ENCODE assay signal across 25 cellular contexts in genomic region chr4:105661028-105661427, GRCh38. TPM values are rescaled to one million over a fixed set of nuclear protein-coding genes. Genes with fewer than 3 reads are reported as not detected.
A peak's percentile ranks its signal among the peaks of the same experiment; 100 is the strongest.
DNase-seq lines count a peak whose midpoint lies in the region; ATAC-seq, FAIRE-seq and TF ChIP-seq lines count a peak whose summit lies in the region.
"Had no signal": no experiment of that assay in that cellular context is flagged by ENCODE, and none has a peak within 500 bp of the region (broad histone marks: within the 10 kb centered on the region; RNA-seq: fewer than 3 reads in every experiment).

No MANE protein-coding gene starts in this region.

- H3F3A ChIP-seq in PC-3 (ENCODE audit: low read length, unreplicated experiment): no peaks in the 10 kb centered on the region

- peak overlapping the region; percentile 41 for H3K4me2 ChIP-seq in PC-3 (ENCODE audit: low read length)
- H3K4me2 ChIP-seq: BLaER1 had no signal

- H3K36me3 ChIP-seq in PC-3 (ENCODE audit: low read depth, low read length): no peaks in the 10 kb centered on the region
- H3K36me3 ChIP-seq in bronchial epithelial cell (ENCODE audit: control insufficient read depth, insufficient read depth, low read length): no peaks in the 10 kb centered on the region
- H3K36me3 ChIP-seq: BE2C, BLaER1 had no signal

- no peaks in the 10 kb centered on the region for H4K20me1 ChIP-seq in PC-3 (ENCODE audit: low read length)
- H4K20me1 ChIP-seq: BLaER1 had no signal

- POLR2A ChIA-PET in PC-3 (lab: Charles Lee; ENCODE audit: unreplicated experiment): no interaction called here
- POLR2A ChIA-PET in RWPE1 (lab: Yijun Ruan, JAX; ENCODE audit: low non-redundant PET): no interaction called here

- H3K9ac ChIP-seq in PC-3 (ENCODE audit: low read length): no peak overlapping the region
- H3K9ac ChIP-seq: BLaER1 had no signal

- no peaks in the 10 kb centered on the region for H3K9me3 ChIP-seq in PC-3 (ENCODE audit: low read length)
- H3K9me3 ChIP-seq: BE2C, BLaER1 had no signal

- no peaks in the 10 kb centered on the region for H3K79me2 ChIP-seq in PC-3 (ENCODE audit: low read length)

- no TSS peak for BruUV-seq in PC-3 (replicated peaks; lab: Mats Ljungman, UMichigan)

- no peaks in the 10 kb centered on the region for H3K9me2 ChIP-seq in PC-3 (replicated peaks; ENCODE audit: low read length)

- CTCF ChIA-PET in PC-3 (lab: Charles Lee): no interaction called here
- CTCF ChIA-PET in RWPE1 (lab: Yijun Ruan, JAX): no interaction called here

- peaks cover 35% of the 10 kb centered on the region for H3K4me1 ChIP-seq in PC-3 (ENCODE audit: insufficient read depth, low read length)
- H3K4me1 ChIP-seq: BE2C, BLaER1 had no signal

- intact Hi-C loops in PC-3 (cut with micrococcal nuclease): loop anchor here (2.0 kb wide), 1 partner anchor 28 kb away; no protein-coding TSS in a partner anchor

- no peak for TF ChIP-seq CTCF in PC-3 (conservative IDR thresholded peaks at IDR 0.05; ENCODE audit: low read depth, low read length)
- no peak for TF ChIP-seq CTCF in bronchial epithelial cell (IDR thresholded peaks at IDR 0.05; ENCODE audit: insufficient read depth, low read length, severe bottlenecking)
- TF ChIP-seq CTCF in RWPE1 (conservative IDR thresholded peaks at IDR 0.05; ENCODE audit: low read depth): no peak

- H3K27ac ChIP-seq in PC-3 (ENCODE audit: low read length) (peak overlapping the region; percentile 42), RWPE1 (no peak overlapping the region)
- H3K27ac ChIP-seq: BLaER1 had no signal

- FAIRE-seq in bronchial epithelial cell (lab: Jason Lieb, UNC): no peak
- FAIRE-seq: A204.1, GM12878, GM12892, GM18507 had no signal

- ATAC-seq in PC-3: peak; percentile 66
- ATAC-seq in HG02642 (IDR thresholded peaks at IDR 0.05; ENCODE audit: poor library complexity, unreplicated experiment): no peak
- ATAC-seq: GM12878 had no signal

- no peaks in the 10 kb centered on the region for H3K27me3 ChIP-seq in PC-3 (ENCODE audit: low read length)
- H3K27me3 ChIP-seq in bronchial epithelial cell (ENCODE audit: control insufficient read depth, insufficient read depth, low read length): no peaks in the 10 kb centered on the region
- H3K27me3 ChIP-seq: BE2C, BLaER1 had no signal

- DNase-seq in PC-3: peak; percentile 85
- peak; percentile 33 for DNase-seq in bronchial epithelial cell (ENCODE audit: low read depth)
- no peak for DNase-seq in epidermal melanocyte (ENCODE audit: insufficient read length, low spot score)
- DNase-seq in RWPE1 (ENCODE audit: low spot score): no peak
- DNase-seq: 8988T; ACHN; BE2C; C1 segment of cervical spinal cord; CD4-positive, alpha-beta memory T cell; CD4-positive, CD25-positive, alpha-beta regulatory T cell; CD8-positive, alpha-beta memory T cell; COR-L47; DMS 273 treated with DMSO at 0.1 percent for 48 hours; DMS153; DMS53; DMS79; DND-41; EL; GDM1 had no signal

- no peak overlapping the region for H2AFZ ChIP-seq in PC-3 (ENCODE audit: low read length)

- no peak overlapping the region for H3K4me3 ChIP-seq in PC-3 (ENCODE audit: low read length)
- no peak overlapping the region for H3K4me3 ChIP-seq in bronchial epithelial cell (ENCODE audit: low read depth, low read length)
- H3K4me3 ChIP-seq: BLaER1, GM12878 had no signal

RNA-seq across cellular contexts. Expression of gene INTS12, which starts 47.5 kb away (rescaled TPM):
- 12.6 and 13.3 TPM in 2 replicates for total RNA-seq in PC-3 (2014; rRNA removed)
- 24.7 and 30.0 TPM in 2 replicates for total RNA-seq in bronchial epithelial cell

RNA-seq across cellular contexts. Expression of gene GSTCD, which starts 47.6 kb away (rescaled TPM):
- total RNA-seq in PC-3 (2014; rRNA removed): 12.1 and 15.4 TPM in 2 replicates
- total RNA-seq in bronchial epithelial cell: 13.7 and 17.1 TPM in 2 replicates

Comparison
In these comparisons a context has a peak if more than half of its experiments do, and no peak if none do; other contexts are left out.
1. DNase-seq: peak in PC-3 (single experiment) and bronchial epithelial cell (single experiment); none in epidermal melanocyte (single experiment) and RWPE1 (single experiment).